Comparison of ENCODE assay signal across 8 cellular contexts in genomic region chr14:104795781-104796681, GRCh38. TPM values are rescaled to one million over a fixed set of nuclear protein-coding genes. Genes with fewer than 3 reads are reported as not detected.
DNase-seq lines count a peak whose midpoint lies in the region; ATAC-seq and TF ChIP-seq lines count a peak whose summit lies in the region.

No MANE protein-coding gene starts in this region.

- H3K4me3 ChIP-seq in CD4-positive, alpha-beta memory T cell (ENCODE audit: low read length in 2 of 2): peak overlapping the region in 1 of 2 donors; percentile 60
- H3K4me3 ChIP-seq in prostate gland: peak overlapping the region; percentile 46 to 77

- no peaks in the 10 kb centered on the region for H3K9me3 ChIP-seq in CD4-positive, alpha-beta memory T cell (ENCODE audit: control insufficient read depth in 1 of 2, low read length in 2 of 2)
- no peaks in the 10 kb centered on the region for H3K9me3 ChIP-seq in prostate gland

- WGBS in prostate gland: 29% methylated on average over 17 of the region's 55 CpGs

- H3K36me3 ChIP-seq in CD4-positive, alpha-beta memory T cell (ENCODE audit: insufficient read depth, low read length): no peaks in the 10 kb centered on the region
- H3K36me3 ChIP-seq in prostate gland: no peaks in the 10 kb centered on the region

- no peak for TF ChIP-seq CTCF in prostate gland (IDR thresholded peaks at IDR 0.05)

- H3K27ac Mint-ChIP-seq in CD4-positive, alpha-beta memory T cell: peak overlapping the region; percentile 70 to 95 (median 85)

- H3K4me1 ChIP-seq in CD4-positive, alpha-beta memory T cell (ENCODE audit: insufficient read depth, low read length): peaks cover 38% of the 10 kb centered on the region
- peaks cover 35% of the 10 kb centered on the region for H3K4me1 ChIP-seq in prostate gland (replicated peaks)

- peak; percentile 26 for ATAC-seq in GM21619 (IDR thresholded peaks at IDR 0.05; ENCODE audit: unreplicated experiment)
- peak; percentile 50 for ATAC-seq in Right ventricle myocardium superior (ENCODE audit: poor library complexity)
- ATAC-seq in HG03460 (IDR thresholded peaks at IDR 0.05; ENCODE audit: unreplicated experiment): no peak
- no peak for ATAC-seq in GM21367 (IDR thresholded peaks at IDR 0.05; ENCODE audit: unreplicated experiment)

- no peaks in the 10 kb centered on the region for H3K9me3 Mint-ChIP-seq in CD4-positive, alpha-beta memory T cell

- H3K4me1 Mint-ChIP-seq in CD4-positive, alpha-beta memory T cell: peaks cover 21 to 57% (median 43%) of the 10 kb centered on the region in 4 donors

- CTCF ChIA-PET in CD4-positive, alpha-beta memory T cell (lab: Charles Lee; ENCODE audit: partially characterized antibody): interaction anchor here (0.9 to 1.3 kb wide), 2 partner anchors 25 to 30 kb away, joined by 3 read pairs; no protein-coding TSS in a partner anchor

- peaks cover 0 to 2% of the 10 kb centered on the region in 2 donors for H3K36me3 Mint-ChIP-seq in CD4-positive, alpha-beta memory T cell

- intact Hi-C loops in CD4-positive, alpha-beta memory T cell (cut with micrococcal nuclease): loop anchor here (1.0 kb wide), 1 partner anchor 44 kb away; no protein-coding TSS in a partner anchor
- intact Hi-C loops in Right ventricle myocardium superior (cut with DNase I): no loop called here
- intact Hi-C loops in prostate gland (cut with DNase I): no loop called here

- POLR2A ChIA-PET in CD4-positive, alpha-beta memory T cell (lab: Charles Lee; ENCODE audit: partially characterized antibody): interaction anchor here (2.9 kb wide), 1 partner anchor 43 kb away, joined by 18 read pairs; the partner anchor contains the start of gene SIVA1

- no peaks in the 10 kb centered on the region for H3K27me3 Mint-ChIP-seq in CD4-positive, alpha-beta memory T cell

- peak overlapping the region; percentile 74 to 85 (median 82) for H3K4me3 Mint-ChIP-seq in CD4-positive, alpha-beta memory T cell

- peak; percentile 33 to 50 (median 46) for DNase-seq in CD4-positive, alpha-beta memory T cell
- DNase-seq in OCI-M1 (lab: John Stamatoyannopoulos, UW) (peak; percentile 17), Right ventricle myocardium superior (peak; percentile 76), prostate gland (ENCODE audit: low spot score) (no peak)
- peak; percentile 58 for DNase-seq in activated naive CD4-positive, alpha-beta T cell treated with anti-CD3 and anti-CD28 coated beads, Interleukin-2, amount 50 U/mL, for 16 hours

- peak overlapping the region; percentile 80 for H3K27ac ChIP-seq in CD4-positive, alpha-beta memory T cell (ENCODE audit: low read depth, low read length)
- H3K27ac ChIP-seq in prostate gland: peak overlapping the region; percentile 89 to 99

- no peaks in the 10 kb centered on the region for H3K27me3 ChIP-seq in CD4-positive, alpha-beta memory T cell (ENCODE audit: insufficient read depth, low read length)
- no peaks in the 10 kb centered on the region for H3K27me3 ChIP-seq in prostate gland (replicated peaks; ENCODE audit: insufficient read depth)

- TF ChIP-seq POLR2A in prostate gland (IDR thresholded peaks at IDR 0.05): peak; percentile 64

RNA-seq across cellular contexts. Expression of gene AKT1, which starts 0.5 kb away (rescaled TPM):
- 10 to 100 TPM; 88.7 to 90.5 TPM for total RNA-seq in CD4-positive, alpha-beta memory T cell
- polyA plus RNA-seq in CD4-positive, alpha-beta memory T cell: 10 to 100 TPM in 1 of 2 donors, 1 to 10 TPM in 1; 5.3 to 23.5 TPM
- total RNA-seq in Right ventricle myocardium superior: 120 TPM
- total RNA-seq in prostate gland: 100 to 1,000 TPM; 154 to 200 TPM

RNA-seq across cellular contexts. Expression of gene ZBTB42, which starts 4.9 kb away (rescaled TPM):
- 10 to 100 TPM; 11.6 to 12.3 TPM for total RNA-seq in CD4-positive, alpha-beta memory T cell
- polyA plus RNA-seq in CD4-positive, alpha-beta memory T cell: 1 to 10 TPM; 2.0 to 2.1 TPM
- total RNA-seq in Right ventricle myocardium superior: 5.0 TPM
- 10 to 100 TPM; 28.4 to 40.9 TPM for total RNA-seq in prostate gland

RNA-seq across cellular contexts. Expression of gene SIVA1, which starts 43.1 kb away (rescaled TPM):
- total RNA-seq in CD4-positive, alpha-beta memory T cell: 10 to 100 TPM; 69.3 to 80.2 TPM
- polyA plus RNA-seq in CD4-positive, alpha-beta memory T cell: 100 to 1,000 TPM; 208 to 266 TPM
- 60.7 TPM for total RNA-seq in Right ventricle myocardium superior
- total RNA-seq in prostate gland: 100 to 1,000 TPM; 249 to 514 TPM

Comparison
In these comparisons a context has a peak if more than half of its experiments do, and no peak if none do; other contexts are left out.
1. ATAC-seq: peak in GM21619 (single experiment) and Right ventricle myocardium superior (single experiment); none in HG03460 (single experiment) and GM21367 (single experiment).